Comparison of ENCODE assay signal across 12 cellular contexts in the genomic region with DNA sequence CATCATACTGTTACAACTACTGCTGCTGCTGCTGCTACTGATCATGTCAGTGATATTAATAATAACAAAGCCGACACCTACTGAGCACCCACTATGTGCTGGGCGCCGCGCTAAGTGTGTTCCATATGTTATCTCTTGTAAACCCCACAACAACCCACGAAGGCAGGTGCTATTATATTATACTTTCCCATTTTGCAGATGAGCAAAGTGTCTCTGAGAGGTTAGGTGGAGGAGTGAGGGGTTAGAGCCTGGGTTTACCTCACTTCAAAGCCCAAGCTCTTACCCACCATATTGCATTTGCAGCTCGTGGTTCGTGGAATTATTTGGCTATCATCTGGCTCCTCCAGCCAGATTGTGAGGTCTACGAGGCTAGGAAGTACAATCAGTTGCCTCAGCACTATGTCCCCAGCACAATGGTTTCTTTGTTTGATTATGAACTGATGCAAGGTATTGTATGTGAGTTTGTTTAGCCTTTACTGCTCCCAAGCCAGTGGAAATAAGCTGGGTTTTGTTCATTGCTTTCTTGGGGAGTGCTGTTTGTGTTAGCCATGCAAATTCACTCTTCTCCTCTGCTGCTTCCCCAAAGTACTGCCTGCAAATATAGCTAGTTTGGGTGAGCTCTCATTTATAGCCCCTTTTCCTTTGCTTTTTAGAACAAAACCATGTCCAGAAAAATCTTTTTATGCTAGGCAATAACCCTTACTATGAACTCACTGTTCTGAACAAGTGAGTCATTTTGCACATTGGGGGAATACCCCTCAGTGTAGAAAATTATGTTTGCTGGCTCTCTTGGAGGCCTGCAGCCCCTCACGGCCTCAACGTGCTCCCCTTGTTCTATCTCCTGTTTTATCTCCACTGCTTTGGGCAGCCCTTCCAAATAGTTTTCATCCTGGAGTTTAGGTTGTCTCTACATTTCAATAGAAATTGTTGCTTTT. TPM values are rescaled to one million over a fixed set of nuclear protein-coding genes. Genes with fewer than 3 reads are reported as not detected.
A peak's percentile ranks its signal among the peaks of the same experiment; 100 is the strongest.
DNase-seq lines count a peak whose midpoint lies in the region; ATAC-seq lines count a peak whose summit lies in the region.
"Had no signal": no experiment of that assay in that cellular context is flagged by ENCODE, and none has a peak within 500 bp of the region (broad histone marks: within the 10 kb centered on the region; RNA-seq: fewer than 3 reads in every experiment).

No MANE protein-coding gene starts in this region.

- no peaks in the 10 kb centered on the region for H3K9me3 Mint-ChIP-seq in activated naive CD4-positive, alpha-beta T cell treated with anti-CD3 and anti-CD28 coated beads for 36 hours

- peak; percentile 53 for DNase-seq in DMS53 (lab: John Stamatoyannopoulos, UW)
- DNase-seq in NCI-H146 treated with DMSO at 0.1 percent for 48 hours (lab: John Stamatoyannopoulos, UW; ENCODE audit: unreplicated experiment): peak; percentile 3
- peak; percentile 76 for DNase-seq in globus pallidus (ENCODE audit: low spot score)
- no peak for DNase-seq in DMS79 treated with DMSO at 0.1 percent for 48 hours (lab: John Stamatoyannopoulos, UW)
- no peak for DNase-seq in activated naive CD4-positive, alpha-beta T cell treated with anti-CD3 and anti-CD28 coated beads for 36 hours
- DNase-seq: activated naive CD4-positive, alpha-beta T cell treated with anti-CD3 and anti-CD28 coated beads, Interleukin-2, amount 50 U/mL, for 16 hours; DND-41; effector CD8-positive, alpha-beta T cell; NCI-H446 treated with DMSO at 0.1 percent for 48 hours had no signal

- peak; percentile 57 for ATAC-seq in GM19372 (IDR thresholded peaks at IDR 0.05; ENCODE audit: low read depth, unreplicated experiment)
- no peak for ATAC-seq in HG03095 (IDR thresholded peaks at IDR 0.05; ENCODE audit: unreplicated experiment)
- ATAC-seq in HG03521 (IDR thresholded peaks at IDR 0.05; ENCODE audit: unreplicated experiment): no peak

- intact Hi-C loops in activated naive CD4-positive, alpha-beta T cell treated with anti-CD3 and anti-CD28 coated beads for 36 hours (cut with micrococcal nuclease): no loop called here

- CTCF ChIA-PET in activated naive CD4-positive, alpha-beta T cell treated with anti-CD3 and anti-CD28 coated beads for 36 hours (lab: Charles Lee): interaction anchor here (1.6 to 3.6 kb wide), 2 partner anchors 11 to 34 kb away, joined by 6 to 18 read pairs; no protein-coding TSS in a partner anchor

- H3K27me3 Mint-ChIP-seq in activated naive CD4-positive, alpha-beta T cell treated with anti-CD3 and anti-CD28 coated beads for 36 hours (ENCODE audit: low read depth): no peaks in the 10 kb centered on the region

- H3K36me3 Mint-ChIP-seq in activated naive CD4-positive, alpha-beta T cell treated with anti-CD3 and anti-CD28 coated beads for 36 hours (ENCODE audit: low read depth): no peaks in the 10 kb centered on the region

- H3K4me1 Mint-ChIP-seq in activated naive CD4-positive, alpha-beta T cell treated with anti-CD3 and anti-CD28 coated beads for 36 hours (ENCODE audit: low read depth): peaks cover 2% of the 10 kb centered on the region

- H3K27ac Mint-ChIP-seq in activated naive CD4-positive, alpha-beta T cell treated with anti-CD3 and anti-CD28 coated beads for 36 hours: no peak overlapping the region

- H3K4me3 Mint-ChIP-seq in activated naive CD4-positive, alpha-beta T cell treated with anti-CD3 and anti-CD28 coated beads for 36 hours: no peak overlapping the region

RNA-seq across cellular contexts. Expression of gene ALG2, which starts 47.9 kb away (rescaled TPM):
- total RNA-seq in activated naive CD4-positive, alpha-beta T cell treated with anti-CD3 and anti-CD28 coated beads for 36 hours: 10 to 100 TPM; 11.3 to 11.8 TPM

RNA-seq across cellular contexts. Expression of gene SEC61B, which starts 48.2 kb away (rescaled TPM):
- total RNA-seq in activated naive CD4-positive, alpha-beta T cell treated with anti-CD3 and anti-CD28 coated beads for 36 hours: 100 to 1,000 TPM; 105 TPM

Comparison
In these comparisons a context has a peak if more than half of its experiments do, and no peak if none do; other contexts are left out.
1. DNase-seq: peak in DMS53 (single experiment), NCI-H146 treated with DMSO at 0.1 percent for 48 hours (single experiment) and globus pallidus (single experiment); none in DMS79 treated with DMSO at 0.1 percent for 48 hours (single experiment) and activated naive CD4-positive, alpha-beta T cell treated with anti-CD3 and anti-CD28 coated beads for 36 hours (single experiment).